1 cellular context compared by ENCODE assay signal in genomic region chr9:93138171-93138764, GRCh38.
TF ChIP-seq lines count a peak whose summit lies in the region.

No MANE protein-coding gene starts in this region.

TF ChIP-seq in HepG2, 621 proteins besides CTCF, POLR2A, EP300 and RAD21:
- TF ChIP-seq SP140L (CRISPR knock-in tag; IDR thresholded peaks at IDR 0.05; ENCODE audit: borderline replicate concordance) (no peak), ZNF619 (CRISPR knock-in tag; IDR thresholded peaks at IDR 0.05) (no peak), ZMYM3 (CRISPR knock-in tag; IDR thresholded peaks at IDR 0.05) (peak; percentile 87), PITX1 (CRISPR knock-in tag; IDR thresholded peaks at IDR 0.05) (no peak), SP2 (CRISPR knock-in tag; IDR thresholded peaks at IDR 0.05) (no peak), ZNF879 (CRISPR knock-in tag; IDR thresholded peaks at IDR 0.05) (no peak), SRSF9 (IDR thresholded peaks at IDR 0.05; ENCODE audit: borderline replicate concordance, insufficient read depth, low read depth, low read length, poor library complexity, severe bottlenecking) (no peak)
